In the genomic region with DNA sequence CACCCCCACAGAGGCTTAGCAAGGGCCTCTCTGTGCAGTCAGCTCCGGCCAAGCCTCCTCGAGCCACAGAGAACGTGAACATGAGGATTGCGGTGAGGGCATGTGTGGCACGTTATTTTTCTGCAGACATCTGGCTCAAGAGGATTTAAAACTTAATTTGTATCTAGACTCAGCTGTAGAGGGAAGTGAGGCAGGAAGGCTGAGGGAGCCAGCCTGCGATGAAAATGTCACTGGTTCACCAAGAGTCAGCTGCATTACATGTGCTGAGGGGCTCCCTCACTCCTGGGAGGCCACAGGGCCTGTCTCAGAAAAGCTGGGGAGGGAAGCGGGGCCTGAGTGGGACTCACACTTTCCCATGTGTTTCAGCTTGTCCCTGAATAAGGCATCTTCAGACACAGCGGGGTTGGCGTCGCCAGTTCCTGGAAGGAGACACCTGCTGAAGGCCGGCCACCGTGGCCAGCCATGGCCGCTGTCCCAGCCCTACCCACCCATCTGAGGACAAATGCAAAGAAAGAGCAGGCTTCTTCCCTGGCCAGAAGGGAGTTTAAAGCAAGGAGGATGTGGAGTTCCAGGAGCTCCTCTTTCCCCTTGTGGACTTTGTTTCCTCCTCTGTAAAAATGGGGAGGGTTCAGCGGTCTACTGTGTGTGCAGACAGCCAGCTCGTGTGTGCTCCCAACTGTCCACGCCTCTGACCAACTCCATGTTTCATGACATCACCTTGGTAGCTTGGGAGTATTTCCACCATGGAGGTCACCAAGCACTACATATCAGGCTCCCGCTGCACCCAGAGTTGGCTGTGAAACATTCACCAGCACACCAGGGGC, we compare ENCODE assay signal across 8 cellular contexts. TPM values are rescaled to one million over a fixed set of nuclear protein-coding genes. Genes with fewer than 3 reads are reported as not detected.
DNase-seq lines count a peak whose midpoint lies in the region; ATAC-seq, FAIRE-seq and TF ChIP-seq lines count a peak whose summit lies in the region.

No MANE protein-coding gene starts in this region.

- no peaks in the 10 kb centered on the region for H3K9me1 ChIP-seq in endothelial cell of umbilical vein (replicated peaks; ENCODE audit: control insufficient read depth, extremely low read depth, insufficient read depth, low read length)

- DNase-seq in DMS 273 treated with DMSO at 0.1 percent for 48 hours (lab: John Stamatoyannopoulos, UW) (peak; percentile 36), NOMO-1 treated with DMSO at 0.1 percent for 48 hours (lab: John Stamatoyannopoulos, UW; ENCODE audit: unreplicated experiment) (peak; percentile 76), endothelial cell of umbilical vein (ENCODE audit: low read depth, low spot score) (no peak), psoas muscle (peak in 1 of 2 donors; percentile 1), globus pallidus (ENCODE audit: low spot score) (no peak)
- no peak for DNase-seq in activated CD4-positive, alpha-beta memory T cell treated with anti-CD3 and anti-CD28 coated beads for 36 hours

- no peaks in the 10 kb centered on the region for H3K79me2 ChIP-seq in endothelial cell of umbilical vein (ENCODE audit: control insufficient read depth, insufficient read depth, low read length)

- intact Hi-C loops in endothelial cell of umbilical vein (cut with micrococcal nuclease) = loop anchor here (5.0 kb wide), 1 partner anchor 213 kb away; the partner anchor contains the start of gene DYNLL2
- intact Hi-C loops in psoas muscle (cut with DNase I) = no loop called here
- intact Hi-C loops in activated CD4-positive, alpha-beta memory T cell treated with anti-CD3 and anti-CD28 coated beads for 36 hours (cut with micrococcal nuclease) = no loop called here

- H3K27ac ChIP-seq in endothelial cell of umbilical vein (ENCODE audit: insufficient read depth, low read depth, low read length) (peak overlapping the region; percentile 44), psoas muscle (peak overlapping the region; percentile 79)

- H3K27ac Mint-ChIP-seq in activated CD4-positive, alpha-beta memory T cell treated with anti-CD3 and anti-CD28 coated beads for 36 hours = no peak overlapping the region
- H3K27ac Mint-ChIP-seq in activated T-helper 17 cell treated with anti-CD3 and anti-CD28 coated beads, Interleukin-2, amount 50 U/mL, for 72 hours = no peak overlapping the region

- H3K9me3 ChIP-seq in endothelial cell of umbilical vein (replicated peaks; ENCODE audit: control insufficient read depth, insufficient read depth, low read length) (no peaks in the 10 kb centered on the region), psoas muscle (no peaks in the 10 kb centered on the region)

- H3K4me1 Mint-ChIP-seq in activated CD4-positive, alpha-beta memory T cell treated with anti-CD3 and anti-CD28 coated beads for 36 hours (ENCODE audit: low read depth) = peaks cover 9% of the 10 kb centered on the region
- peaks cover 8% of the 10 kb centered on the region for H3K4me1 Mint-ChIP-seq in activated T-helper 17 cell treated with anti-CD3 and anti-CD28 coated beads, Interleukin-2, amount 50 U/mL, for 72 hours

- POLR2A ChIA-PET in endothelial cell of umbilical vein (lab: Charles Lee) = interaction anchor here (0.9 kb wide), 1 partner anchor 125 kb away, joined by 6 read pairs; no protein-coding TSS in a partner anchor
- POLR2A ChIA-PET in activated CD4-positive, alpha-beta memory T cell treated with anti-CD3 and anti-CD28 coated beads for 36 hours (lab: Charles Lee) = interaction anchor here (1.3 kb wide), 1 partner anchor 9 kb away, joined by 8 read pairs; no protein-coding TSS in a partner anchor

- H3K36me3 Mint-ChIP-seq in activated CD4-positive, alpha-beta memory T cell treated with anti-CD3 and anti-CD28 coated beads for 36 hours = no peaks in the 10 kb centered on the region
- H3K36me3 Mint-ChIP-seq in activated T-helper 17 cell treated with anti-CD3 and anti-CD28 coated beads, Interleukin-2, amount 50 U/mL, for 72 hours (ENCODE audit: low read depth) = no peaks in the 10 kb centered on the region

- no peak overlapping the region for H3K9ac ChIP-seq in endothelial cell of umbilical vein (replicated peaks; ENCODE audit: extremely low read depth, insufficient read depth, low read length)

- WGBS in psoas muscle, 3 donors = 52 to 69% (median 53%) methylated on average over 17 of the region's 17 CpGs

- H3K4me1 ChIP-seq in endothelial cell of umbilical vein (ENCODE audit: control insufficient read depth, extremely low read depth, insufficient read depth, low read length) (peaks cover 42% of the 10 kb centered on the region), psoas muscle (peaks cover 51% of the 10 kb centered on the region)

- H3K4me3 Mint-ChIP-seq in activated CD4-positive, alpha-beta memory T cell treated with anti-CD3 and anti-CD28 coated beads for 36 hours = no peak overlapping the region
- no peak overlapping the region for H3K4me3 Mint-ChIP-seq in activated T-helper 17 cell treated with anti-CD3 and anti-CD28 coated beads, Interleukin-2, amount 50 U/mL, for 72 hours

- peaks cover 15% of the 10 kb centered on the region for H3K27me3 Mint-ChIP-seq in activated CD4-positive, alpha-beta memory T cell treated with anti-CD3 and anti-CD28 coated beads for 36 hours
- peaks cover 13% of the 10 kb centered on the region for H3K27me3 Mint-ChIP-seq in activated T-helper 17 cell treated with anti-CD3 and anti-CD28 coated beads, Interleukin-2, amount 50 U/mL, for 72 hours

- H2AFZ ChIP-seq in endothelial cell of umbilical vein (ENCODE audit: low read depth, low read length) = no peak overlapping the region

- H4K20me1 ChIP-seq in endothelial cell of umbilical vein (replicated peaks; ENCODE audit: control insufficient read depth, extremely low read depth, insufficient read depth, low read length) = no peaks in the 10 kb centered on the region

- H3K4me2 ChIP-seq in endothelial cell of umbilical vein (ENCODE audit: insufficient read depth, low read length) = no peak overlapping the region

- TF ChIP-seq CTCF in endothelial cell of umbilical vein (IDR thresholded peaks at IDR 0.05; ENCODE audit: extremely low read depth in 1 of 2, insufficient read depth in 1 of 2, low read depth in 1 of 2, low read length in 2 of 2) (no peak), psoas muscle (IDR thresholded peaks at IDR 0.05) (no peak)

- H3K36me3 ChIP-seq in endothelial cell of umbilical vein (ENCODE audit: control insufficient read depth in 2 of 2, extremely low read depth in 1 of 2, insufficient read depth in 2 of 2, low read length in 2 of 2) (no peaks in the 10 kb centered on the region), psoas muscle (ENCODE audit: insufficient read depth in 1 of 2, low read depth in 1 of 2) (peaks cover 3 to 62% of the 10 kb centered on the region in 2 donors)

- CTCF ChIA-PET in endothelial cell of umbilical vein (lab: Charles Lee) = interaction anchor here (1.6 to 11.3 kb wide), 10 partner anchors 10 to 131 kb away, joined by 4 to 202 read pairs (median 6); no protein-coding TSS in a partner anchor
- CTCF ChIA-PET in activated CD4-positive, alpha-beta memory T cell treated with anti-CD3 and anti-CD28 coated beads for 36 hours (lab: Charles Lee) = interaction anchor here (0.8 to 2.7 kb wide), 6 partner anchors 10 to 130 kb away, joined by 3 to 15 read pairs (median 4); no protein-coding TSS in a partner anchor

- TF ChIP-seq POLR2A in endothelial cell of umbilical vein (IDR thresholded peaks at IDR 0.05; ENCODE audit: low read depth, low read length) = no peak

- no TSS peak for BruUV-seq in endothelial cell of umbilical vein (replicated peaks; lab: Mats Ljungman, UMichigan)

- ATAC-seq in psoas muscle (peak in 2 of 4 donors; percentile 1 to 2), HG02759 (IDR thresholded peaks at IDR 0.05; ENCODE audit: unreplicated experiment) (no peak)
- no peak for ATAC-seq in activated T-helper 17 cell treated with anti-CD3 and anti-CD28 coated beads, Interleukin-2, amount 50 U/mL, for 72 hours (replicated peaks)

- H3K4me3 ChIP-seq in endothelial cell of umbilical vein (replicated peaks in 1 of 3; ENCODE audit: insufficient read depth in 1 of 3, low read depth in 1 of 3, low read length in 3 of 3) = no peak overlapping the region
- no peak overlapping the region for H3K4me3 ChIP-seq in psoas muscle

- no peak for FAIRE-seq in endothelial cell of umbilical vein (lab: Jason Lieb, UNC)

- dilution Hi-C loops in endothelial cell of umbilical vein (cut with MboI; ENCODE audit: extremely low pct_ligation_motif_present, low sequenced_read_pairs) = loop anchor here (25.0 kb wide), 1 partner anchor 118 kb away; the partner anchor contains the start of gene VEZF1

- no peaks in the 10 kb centered on the region for H3K9me3 Mint-ChIP-seq in activated CD4-positive, alpha-beta memory T cell treated with anti-CD3 and anti-CD28 coated beads for 36 hours
- H3K9me3 Mint-ChIP-seq in activated T-helper 17 cell treated with anti-CD3 and anti-CD28 coated beads, Interleukin-2, amount 50 U/mL, for 72 hours = no peaks in the 10 kb centered on the region

- H3K27me3 ChIP-seq in endothelial cell of umbilical vein (ENCODE audit: control insufficient read depth in 2 of 2, insufficient read depth in 2 of 2, low read length in 2 of 2) = no peaks in the 10 kb centered on the region
- no peaks in the 10 kb centered on the region for H3K27me3 ChIP-seq in psoas muscle (ENCODE audit: insufficient read depth in 3 of 3, low read length in 2 of 3)

TF ChIP-seq in endothelial cell of umbilical vein, 7 proteins besides CTCF, POLR2A, EP300 and RAD21 (continues in another document):
- TF ChIP-seq GATA2 (IDR thresholded peaks at IDR 0.05; ENCODE audit: insufficient read depth, insufficient read length, low read depth, low read length) (no peak), MYC (IDR thresholded peaks at IDR 0.05; ENCODE audit: low read depth, low read length) (no peak), JUN (IDR thresholded peaks at IDR 0.05; ENCODE audit: borderline replicate concordance, insufficient read depth, insufficient read length, low read depth) (no peak), EZH2 (IDR thresholded peaks at IDR 0.05; ENCODE audit: borderline replicate concordance, low read depth, low read length, severe bottlenecking) (no peak), POLR2AphosphoS5 (IDR thresholded peaks at IDR 0.05; ENCODE audit: insufficient read depth, low read depth, low read length) (no peak)

RNA-seq across cellular contexts. Expression of gene MRPS23, which starts 19.1 kb away (rescaled TPM):
- total RNA-seq in endothelial cell of umbilical vein = 40.7 and 46.2 TPM in 2 replicates
- polyA plus RNA-seq in endothelial cell of umbilical vein = 27.6 and 39.9 TPM in 2 replicates
- 38.9 and 43.4 TPM in 2 replicates for polyA plus RNA-seq in endothelial cell of umbilical vein (2011; cell fraction: cytosol; rRNA removed)
- 15.4 and 19.7 TPM in 2 replicates for polyA plus RNA-seq in endothelial cell of umbilical vein (2011; cell fraction: nucleus; rRNA removed)
- polyA plus RNA-seq in endothelial cell of umbilical vein (2012) = 66.8 and 74.8 TPM in 2 replicates
- 20.5 and 26.0 TPM in 2 replicates for polyA minus RNA-seq in endothelial cell of umbilical vein
- polyA minus RNA-seq in endothelial cell of umbilical vein (2011; cell fraction: cytosol; rRNA and poly(A)+ RNA removed) = 16.5 TPM
- polyA minus RNA-seq in endothelial cell of umbilical vein (2011; cell fraction: nucleus; rRNA and poly(A)+ RNA removed) = 3.9 and 4.2 TPM in 2 replicates
- 10 to 100 TPM; 27.2 to 58.0 (median 40.4) TPM for total RNA-seq in psoas muscle
- 10 to 100 TPM; 49.2 to 91.1 (median 76.2) TPM for polyA plus RNA-seq in psoas muscle
- 10 to 100 TPM; 58.2 to 64.1 TPM for total RNA-seq in activated CD4-positive, alpha-beta memory T cell treated with anti-CD3 and anti-CD28 coated beads for 36 hours
- total RNA-seq in activated T-helper 17 cell treated with anti-CD3 and anti-CD28 coated beads, Interleukin-2, amount 50 U/mL, for 72 hours = 10 to 100 TPM; 27.5 to 48.5 TPM

Comparison
In these comparisons a context has a peak if more than half of its experiments do, and no peak if none do; other contexts are left out.
1. DNase-seq: peak in DMS 273 treated with DMSO at 0.1 percent for 48 hours (single experiment) and NOMO-1 treated with DMSO at 0.1 percent for 48 hours (single experiment); none in endothelial cell of umbilical vein (single experiment), globus pallidus (single experiment) and activated CD4-positive, alpha-beta memory T cell treated with anti-CD3 and anti-CD28 coated beads for 36 hours (single experiment).